1 cellular context compared by ENCODE assay signal in the genomic region with DNA sequence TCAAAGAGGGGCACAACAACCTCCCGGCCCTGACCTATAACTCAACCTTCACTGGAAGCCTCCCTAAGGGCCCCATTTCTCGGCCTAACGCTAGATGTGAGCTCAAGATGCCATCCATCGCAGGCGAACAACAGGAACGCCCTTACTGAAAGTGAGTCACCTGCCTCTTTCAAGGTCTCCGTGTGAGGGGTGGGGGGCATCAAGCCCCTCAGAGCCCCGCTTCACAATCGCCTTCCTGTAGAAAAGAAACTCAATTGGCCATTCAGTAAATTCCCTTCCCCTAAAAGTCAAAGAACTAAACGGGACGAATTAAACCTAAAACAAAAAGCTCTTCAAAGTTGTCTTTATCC.
A peak's percentile ranks its signal among the peaks of the same experiment; 100 is the strongest.
TF ChIP-seq lines count a peak whose summit lies in the region.

No MANE protein-coding gene starts in this region.

TF ChIP-seq in HepG2, 621 proteins besides CTCF, POLR2A, EP300 and RAD21:
- peak; percentile 65 for TF ChIP-seq FOSL2 (CRISPR knock-in tag; IDR thresholded peaks at IDR 0.05)
- 0 out of 2 replicates have a peak, but pooled peaks have one; percentile 20 for TF ChIP-seq ZFP90 (CRISPR knock-in tag; IDR thresholded peaks at IDR 0.05; ENCODE audit: borderline replicate concordance)
- no peak for TF ChIP-seq ZNF18 (CRISPR knock-in tag; IDR thresholded peaks at IDR 0.05; ENCODE audit: insufficient replicate concordance)
- 0 out of 2 replicates have a peak, but pooled peaks have one; percentile 59 for TF ChIP-seq KDM5A (IDR thresholded peaks at IDR 0.05; ENCODE audit: borderline replicate concordance, low read length)
- peak; percentile 6; the same call in 1 of the 2 replicates for TF ChIP-seq THAP8 (CRISPR knock-in tag; IDR thresholded peaks at IDR 0.05; ENCODE audit: borderline replicate concordance)
- no peak for TF ChIP-seq RORA (CRISPR knock-in tag; IDR thresholded peaks at IDR 0.05)
- no peak for TF ChIP-seq SCMH1 (CRISPR knock-in tag; IDR thresholded peaks at IDR 0.05; ENCODE audit: borderline replicate concordance)
- no peak for TF ChIP-seq NFE2L2 (IDR thresholded peaks at IDR 0.05; ENCODE audit: low read length)
- 0 out of 2 replicates have a peak, but pooled peaks have one; percentile 29 for TF ChIP-seq GLI4 (CRISPR knock-in tag; IDR thresholded peaks at IDR 0.05; ENCODE audit: borderline replicate concordance)
- no peak for TF ChIP-seq NCOA2 (CRISPR knock-in tag; IDR thresholded peaks at IDR 0.05)
- TF ChIP-seq ZFX (CRISPR knock-in tag; IDR thresholded peaks at IDR 0.05; ENCODE audit: low read depth): peak; percentile 37; the same call in 1 of the 2 replicates
- 0 out of 2 replicates have a peak, but pooled peaks have one; percentile 4 for TF ChIP-seq ZBTB20 (CRISPR knock-in tag; IDR thresholded peaks at IDR 0.05; ENCODE audit: borderline replicate concordance, low read depth)
